In the genomic region with DNA sequence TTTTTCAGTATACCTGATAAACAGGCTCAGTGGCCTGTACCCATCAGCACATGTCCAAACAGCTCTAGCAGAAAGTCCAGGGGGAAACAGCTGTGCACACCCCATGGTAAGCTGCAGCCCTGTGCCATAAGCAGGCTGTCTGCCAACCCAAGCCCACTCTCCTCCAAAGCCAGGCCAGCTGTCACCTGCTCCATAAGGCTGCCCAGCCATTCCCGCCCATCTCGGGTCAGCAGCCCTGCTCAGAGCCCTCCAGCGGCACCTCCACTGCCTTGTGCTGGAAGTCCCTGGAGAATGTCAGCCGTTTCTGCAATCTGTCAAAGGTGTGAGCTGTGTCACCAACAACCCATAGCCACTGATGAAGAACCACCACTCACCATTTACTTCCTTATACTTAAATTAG, we compare ENCODE assay signal across 31 cellular contexts.
"Had no signal": no experiment of that assay in that cellular context is flagged by ENCODE, and none has a peak within 500 bp of the region (broad histone marks: within the 10 kb centered on the region; RNA-seq: fewer than 3 reads in every experiment).

No MANE protein-coding gene starts in this region.

- H3K36me3 ChIP-seq: adrenal gland, colonic mucosa, esophagus squamous epithelium, right atrium auricular region, stomach, suprapubic skin had no signal

- H3K9me3 Mint-ChIP-seq: activated CD4-positive, alpha-beta memory T cell treated with anti-CD3 and anti-CD28 coated beads for 36 hours; activated CD4-positive, alpha-beta T cell treated with anti-CD3 and anti-CD28 coated beads, Interleukin-2, amount 10 ng/mL, durations not matched to agents 24 days and 14 days; activated naive CD4-positive, alpha-beta T cell treated with anti-CD3 and anti-CD28 coated beads for 36 hours; activated naive CD8-positive, alpha-beta T cell treated with anti-CD3 and anti-CD28 coated beads for 36 hours; activated T-helper 1 cell treated with anti-CD3 and anti-CD28 coated beads, Interleukin-12 subunit alpha, Interleukin-12 subunit beta, Interleukin-2, Interleukin-4 antibody, amounts not matched to agents 30 ng/mL and 10 ng/mL and 1 ng/mL, durations not matched to agents 14 hours and 24 hours and 36 hours; neural crest cell; stimulated activated naive B cell treated with anti-CD40 and anti-IgM and Interleukin-4, amounts not matched to agents 10 μg/mL and 1 μg/mL and 100 μg/mL, for 72 hours had no signal

- H3K27me3 Mint-ChIP-seq: activated CD4-positive, alpha-beta memory T cell treated with anti-CD3 and anti-CD28 coated beads for 36 hours; activated CD4-positive, alpha-beta T cell treated with anti-CD3 and anti-CD28 coated beads, Interleukin-2, amount 10 ng/mL, durations not matched to agents 24 days and 14 days had no signal

- ATAC-seq: body of pancreas; left ventricle myocardium superior; stimulated activated naive B cell treated with anti-CD40 and anti-IgM and Interleukin-4, amounts not matched to agents 10 μg/mL and 1 μg/mL and 100 μg/mL, for 72 hours had no signal

- H3K4me3 ChIP-seq: adrenal gland, body of pancreas, colonic mucosa, esophagus squamous epithelium, right atrium auricular region, stomach, suprapubic skin, tibial artery had no signal

- H3K27ac ChIP-seq: adrenal gland, body of pancreas, colonic mucosa, epithelial cell of prostate, esophagus squamous epithelium, parathyroid adenoma, right atrium auricular region, stomach, suprapubic skin, tibial artery, VCaP had no signal

- H3K27ac Mint-ChIP-seq: activated CD4-positive, alpha-beta memory T cell treated with anti-CD3 and anti-CD28 coated beads for 36 hours; activated CD4-positive, alpha-beta T cell treated with anti-CD3 and anti-CD28 coated beads, Interleukin-2, amount 10 ng/mL, durations not matched to agents 24 days and 14 days; activated naive CD4-positive, alpha-beta T cell treated with anti-CD3 and anti-CD28 coated beads for 36 hours; activated naive CD8-positive, alpha-beta T cell treated with anti-CD3 and anti-CD28 coated beads for 36 hours; activated T-helper 1 cell treated with anti-CD3 and anti-CD28 coated beads, Interleukin-12 subunit alpha, Interleukin-12 subunit beta, Interleukin-2, Interleukin-4 antibody, amounts not matched to agents 30 ng/mL and 10 ng/mL and 1 ng/mL, durations not matched to agents 14 hours and 24 hours and 36 hours; stimulated activated naive B cell treated with anti-CD40 and anti-IgM and Interleukin-4, amounts not matched to agents 10 μg/mL and 1 μg/mL and 100 μg/mL, for 72 hours had no signal

- H3K36me3 Mint-ChIP-seq: activated CD4-positive, alpha-beta memory T cell treated with anti-CD3 and anti-CD28 coated beads for 36 hours; activated naive CD8-positive, alpha-beta T cell treated with anti-CD3 and anti-CD28 coated beads for 36 hours; naive B cell; stimulated activated naive B cell treated with anti-CD40 and anti-IgM and Interleukin-4, amounts not matched to agents 10 μg/mL and 1 μg/mL and 100 μg/mL, for 72 hours had no signal

- H3K4me3 Mint-ChIP-seq: activated CD4-positive, alpha-beta memory T cell treated with anti-CD3 and anti-CD28 coated beads for 36 hours; activated CD4-positive, alpha-beta T cell treated with anti-CD3 and anti-CD28 coated beads, Interleukin-2, amount 10 ng/mL, durations not matched to agents 24 days and 14 days; activated naive CD4-positive, alpha-beta T cell treated with anti-CD3 and anti-CD28 coated beads for 36 hours; activated naive CD8-positive, alpha-beta T cell treated with anti-CD3 and anti-CD28 coated beads for 36 hours; activated T-helper 1 cell treated with anti-CD3 and anti-CD28 coated beads, Interleukin-12 subunit alpha, Interleukin-12 subunit beta, Interleukin-2, Interleukin-4 antibody, amounts not matched to agents 30 ng/mL and 10 ng/mL and 1 ng/mL, durations not matched to agents 14 hours and 24 hours and 36 hours; naive B cell; neural crest cell; stimulated activated naive B cell treated with anti-CD40 and anti-IgM and Interleukin-4, amounts not matched to agents 10 μg/mL and 1 μg/mL and 100 μg/mL, for 72 hours had no signal

- H3K4me1 Mint-ChIP-seq: activated CD4-positive, alpha-beta T cell treated with anti-CD3 and anti-CD28 coated beads, Interleukin-2, amount 10 ng/mL, durations not matched to agents 24 days and 14 days; activated naive CD8-positive, alpha-beta T cell treated with anti-CD3 and anti-CD28 coated beads for 36 hours; neural crest cell had no signal

- DNase-seq: activated CD4-positive, alpha-beta memory T cell treated with anti-CD3 and anti-CD28 coated beads for 36 hours; activated CD4-positive, alpha-beta T cell treated with anti-CD3 and anti-CD28 coated beads, Interleukin-2, amount 10 ng/mL, durations not matched to agents 24 days and 14 days; activated CD4-positive, CD25-positive, alpha-beta regulatory T cell treated with anti-CD3 and anti-CD28 coated beads, Interleukin-2, amount 50 U/mL, for 72 hours; activated CD8-positive, alpha-beta memory T cell treated with anti-CD3 and anti-CD28 coated beads, Interleukin-2, amount 50 U/mL, for 4 hours; activated effector memory CD4-positive, alpha-beta T cell treated with anti-CD3 and anti-CD28 coated beads, Interleukin-2, amount 50 U/mL, for 16 hours; activated naive CD4-positive, alpha-beta T cell treated with anti-CD3 and anti-CD28 coated beads for 36 hours; activated naive CD8-positive, alpha-beta T cell treated with anti-CD3 and anti-CD28 coated beads for 36 hours; activated T-cell treated with anti-CD3 and anti-CD28 coated beads, Interleukin-2, amount 50 U/mL, for 1 hour; adrenal gland; aorta; body of pancreas; cerebellar nuclear complex; colonic mucosa; effector CD8-positive, alpha-beta T cell; esophagus squamous epithelium; foreskin melanocyte; left ventricle myocardium superior; naive B cell; nucleus accumbens; stimulated activated CD4-positive, alpha-beta T cell treated with anti-CD3 and anti-CD28 coated beads, Interleukin-15, amount 100 ng/mL, for 24 hours; stimulated activated CD4-positive, alpha-beta T cell treated with anti-CD3 and anti-CD28 coated beads, Interleukin-2, amount 100 ng/mL, for 24 hours; stimulated activated naive B cell treated with anti-CD40 and anti-IgM and Interleukin-4, amounts not matched to agents 10 μg/mL and 1 μg/mL and 100 μg/mL, for 72 hours; stomach; tibial artery had no signal

- H3K9me3 ChIP-seq: adrenal gland, body of pancreas, colonic mucosa, esophagus squamous epithelium, right atrium auricular region, stomach, suprapubic skin, tibial artery had no signal

- H3K4me1 ChIP-seq: adrenal gland, body of pancreas, colonic mucosa, esophagus squamous epithelium, parathyroid adenoma, right atrium auricular region, stomach, suprapubic skin had no signal

- H3K27me3 ChIP-seq: adrenal gland, colonic mucosa, esophagus squamous epithelium, right atrium auricular region, tibial artery had no signal
